ENCODE assay signal across 8 cellular contexts in the genomic region with DNA sequence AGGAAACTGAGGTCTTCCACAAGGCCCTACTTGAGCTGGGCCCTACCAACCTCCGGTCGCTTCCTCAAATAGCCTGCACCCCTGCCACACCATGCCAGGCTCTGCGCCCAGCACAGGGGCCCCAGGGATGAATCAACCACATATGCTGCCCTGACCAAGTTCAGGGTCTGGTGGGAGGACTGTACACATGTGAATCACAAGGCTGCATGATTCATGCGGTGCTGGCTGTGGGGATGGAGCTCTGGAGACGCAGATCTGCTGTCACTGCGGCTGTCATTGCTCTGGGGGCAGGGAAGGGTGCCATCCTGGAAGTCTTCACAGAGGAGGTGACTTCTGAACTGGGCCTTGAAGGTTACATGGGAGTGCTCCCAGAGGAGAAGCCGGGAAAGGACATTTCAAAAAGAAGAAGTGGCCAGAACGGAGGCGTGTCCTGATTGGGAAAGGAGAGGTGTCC. TPM values are rescaled to one million over a fixed set of nuclear protein-coding genes. Genes with fewer than 3 reads are reported as not detected.
DNase-seq lines count a peak whose midpoint lies in the region; ATAC-seq and TF ChIP-seq lines count a peak whose summit lies in the region.

No MANE protein-coding gene starts in this region.

- no peaks in the 10 kb centered on the region for H3K27me3 ChIP-seq in uterus

- H3K27ac ChIP-seq in uterus: no peak overlapping the region

- TF ChIP-seq CTCF in uterus (IDR thresholded peaks at IDR 0.05): no peak

- no peak for TF ChIP-seq POLR2A in uterus (IDR thresholded peaks at IDR 0.05)

- peaks cover 0 to 9% of the 10 kb centered on the region in 2 donors for H3K4me1 ChIP-seq in uterus

- no peaks in the 10 kb centered on the region for H3K9me3 ChIP-seq in uterus

- no peaks in the 10 kb centered on the region for H3K36me3 ChIP-seq in uterus

- H3K4me3 ChIP-seq in uterus: no peak overlapping the region

- ATAC-seq in GM18867 (IDR thresholded peaks at IDR 0.05; ENCODE audit: unreplicated experiment) (no peak), HG02885 (IDR thresholded peaks at IDR 0.05; ENCODE audit: poor library complexity, unreplicated experiment) (no peak), HG02678 (IDR thresholded peaks at IDR 0.05; ENCODE audit: unreplicated experiment) (no peak)

- intact Hi-C loops in uterus (cut with DNase I; ENCODE audit: low total_unique reads): no loop called here

- DNase-seq in HUDEP-2 (lab: John Stamatoyannopoulos, UW; ENCODE audit: unreplicated experiment in 76 of 76): peak in 61 of 76 experiments; percentile 5 to 78 (median 47)
- DNase-seq in activated CD4-positive, alpha-beta T cell treated with anti-CD3 and anti-CD28 coated beads, Interleukin-2, amount 50 U/mL, for 48 hours: peak; percentile 78 to 84
- peak; percentile 83 for DNase-seq in fibroblast of peridontal ligament (ENCODE audit: extremely low read depth)
- DNase-seq in stimulated activated CD4-positive, alpha-beta T cell treated with anti-CD3 and anti-CD28 coated beads, Interleukin-4, amount 100 ng/mL, for 4 hours: peak; percentile 61 to 72
- no peak for DNase-seq in uterus

RNA-seq across cellular contexts. Expression of gene CYTH4, which starts 21.5 kb away (rescaled TPM):
- total RNA-seq in uterus: 10 to 100 TPM in 1 of 4 donors, 1 to 10 TPM in 3; 3.8 to 12.2 (median 5.9) TPM

RNA-seq across cellular contexts. Expression of gene RAC2, which starts 59.8 kb away (rescaled TPM):
- 1 to 10 TPM; 2.4 to 6.7 (median 4.5) TPM for total RNA-seq in uterus

Comparison
In these comparisons a context has a peak if more than half of its experiments do, and no peak if none do; other contexts are left out.
1. DNase-seq: peak in HUDEP-2 (61 of 76), activated CD4-positive, alpha-beta T cell treated with anti-CD3 and anti-CD28 coated beads, Interleukin-2, amount 50 U/mL, for 48 hours (2 of 2), fibroblast of peridontal ligament (single experiment) and stimulated activated CD4-positive, alpha-beta T cell treated with anti-CD3 and anti-CD28 coated beads, Interleukin-4, amount 100 ng/mL, for 4 hours (2 of 2); none in uterus (0 of 2).